ENCODE assay signal across 20 cellular contexts in genomic region chr3:55245391-55245790, GRCh38.
"Had no signal": no experiment of that assay in that cellular context is flagged by ENCODE, and none has a peak within 500 bp of the region (broad histone marks: within the 10 kb centered on the region; RNA-seq: fewer than 3 reads in every experiment).

No MANE protein-coding gene starts in this region.

- H3K4me1 Mint-ChIP-seq: activated B cell treated with CpG ODN at 0.5 μM for 24 hours; activated naive CD8-positive, alpha-beta T cell treated with anti-CD3 and anti-CD28 coated beads for 36 hours; naive B cell; T-helper 17 cell had no signal

- ATAC-seq: gastroesophageal sphincter; heart right ventricle; left colon; lower lobe of right lung; SK-N-SH treated with all-trans-retinoic acid at 6 μM for 48 hours; stimulated activated naive CD8-positive, alpha-beta T cell treated with anti-CD3 and anti-CD28 coated beads, Interleukin-15, Interleukin-2, amounts not matched to agents 100 U/mL and 50 U/mL, for 24 hours; T-helper 17 cell had no signal

- H3K4me3 ChIP-seq: gastroesophageal sphincter, lower lobe of right lung, skin epidermis had no signal

- H3K27me3 Mint-ChIP-seq: activated B cell treated with CpG ODN at 0.5 μM for 24 hours; activated naive CD8-positive, alpha-beta T cell treated with anti-CD3 and anti-CD28 coated beads for 36 hours; dendritic cell treated with granulocyte-macrophage colony-stimulating factor and Interleukin-4, amounts not matched to agents 40 ng/mL and 50 ng/mL, for 4 days; naive B cell; T-helper 17 cell had no signal

- FAIRE-seq: islet of Langerhans had no signal

- H3K4me3 Mint-ChIP-seq: activated B cell treated with CpG ODN at 0.5 μM for 24 hours; activated naive CD8-positive, alpha-beta T cell treated with anti-CD3 and anti-CD28 coated beads for 36 hours; activated T-helper 1 cell treated with anti-CD3 and anti-CD28 coated beads, Interleukin-12 subunit alpha, Interleukin-12 subunit beta, Interleukin-2, Interleukin-4 antibody, amounts not matched to agents 30 ng/mL and 10 ng/mL and 1 ng/mL, durations not matched to agents 14 hours and 24 hours and 36 hours; dendritic cell treated with granulocyte-macrophage colony-stimulating factor and Interleukin-4, amounts not matched to agents 40 ng/mL and 50 ng/mL, for 4 days; naive B cell; T-helper 17 cell; type B pancreatic cell had no signal

- H3K27ac Mint-ChIP-seq: activated B cell treated with CpG ODN at 0.5 μM for 24 hours; activated naive CD8-positive, alpha-beta T cell treated with anti-CD3 and anti-CD28 coated beads for 36 hours; activated T-helper 1 cell treated with anti-CD3 and anti-CD28 coated beads, Interleukin-12 subunit alpha, Interleukin-12 subunit beta, Interleukin-2, Interleukin-4 antibody, amounts not matched to agents 30 ng/mL and 10 ng/mL and 1 ng/mL, durations not matched to agents 14 hours and 24 hours and 36 hours; dendritic cell treated with granulocyte-macrophage colony-stimulating factor and Interleukin-4, amounts not matched to agents 40 ng/mL and 50 ng/mL, for 4 days; naive B cell; T-helper 17 cell; type B pancreatic cell had no signal

- DNase-seq: activated B cell treated with CpG ODN at 0.5 μM for 24 hours; activated CD4-positive, alpha-beta T cell treated with anti-CD3 and anti-CD28 coated beads, Interleukin-2, amount 50 U/mL, for 1 hour; activated naive CD8-positive, alpha-beta T cell treated with anti-CD3 and anti-CD28 coated beads for 36 hours; anterior cingulate cortex; cerebellar nuclear complex; heart right ventricle; left colon; lower lobe of right lung; naive B cell; stimulated activated CD4-positive, alpha-beta T cell treated with anti-CD3 and anti-CD28 coated beads, Interleukin-4, amount 100 ng/mL, for 4 hours; stimulated activated CD8-positive, alpha-beta memory T cell treated with anti-CD3 and anti-CD28 coated beads, Interleukin-4, amount 100 ng/mL, for 48 hours; stimulated activated naive CD8-positive, alpha-beta T cell treated with anti-CD3 and anti-CD28 coated beads, Interleukin-15, Interleukin-2, amounts not matched to agents 100 U/mL and 50 U/mL, for 24 hours; T-helper 17 cell had no signal

- H3K36me3 Mint-ChIP-seq: activated naive CD8-positive, alpha-beta T cell treated with anti-CD3 and anti-CD28 coated beads for 36 hours; naive B cell had no signal
